11 cellular contexts compared by ENCODE assay signal in the genomic region with DNA sequence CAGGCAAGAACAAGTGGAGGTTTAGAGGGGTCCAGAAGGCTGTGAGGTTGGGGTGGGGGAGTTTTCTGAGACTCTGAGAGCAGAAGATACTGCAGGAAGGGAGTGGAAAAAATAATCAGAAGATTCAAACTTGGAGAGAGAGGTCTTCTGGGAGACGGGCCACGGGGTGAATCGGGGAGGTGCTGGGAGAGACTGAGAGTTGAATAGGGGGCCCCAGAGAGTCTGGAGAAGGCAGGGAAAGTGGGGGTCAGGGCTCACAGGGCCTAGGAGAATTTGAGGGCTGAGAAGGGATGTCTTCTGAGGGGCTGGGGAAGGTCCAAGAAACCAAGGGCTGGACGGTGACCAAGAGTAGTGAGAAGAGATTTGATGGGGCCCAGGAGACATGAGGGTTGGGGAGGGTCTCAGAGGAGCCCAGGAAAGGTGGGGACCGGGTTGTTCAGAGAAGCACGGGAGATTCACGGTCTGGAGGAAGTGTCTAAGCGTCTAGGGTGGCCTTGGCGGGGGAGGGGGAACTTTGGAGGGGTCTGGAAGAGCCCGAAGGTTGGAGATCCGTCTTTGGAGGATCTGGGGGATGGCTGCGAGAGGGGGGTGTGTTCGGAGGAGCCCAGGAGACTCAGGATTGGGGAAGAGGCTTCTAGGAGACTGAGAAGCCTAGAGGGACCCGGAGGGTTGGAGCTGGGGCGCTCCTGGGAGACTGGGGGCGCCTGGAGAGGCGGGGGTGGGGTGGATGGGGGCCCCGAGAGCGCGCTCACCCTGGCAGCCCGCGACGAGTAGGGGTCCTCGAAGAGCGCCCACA.
DNase-seq lines count a peak whose midpoint lies in the region; ATAC-seq and TF ChIP-seq lines count a peak whose summit lies in the region.
"Had no signal": no experiment of that assay in that cellular context is flagged by ENCODE, and none has a peak within 500 bp of the region (broad histone marks: within the 10 kb centered on the region; RNA-seq: fewer than 3 reads in every experiment).

No MANE protein-coding gene starts in this region.

- H2AFZ ChIP-seq in SU-DHL-6 (ENCODE audit: low read depth, low read length, severe bottlenecking) = no peak overlapping the region

- H3F3A ChIP-seq in SU-DHL-6 (ENCODE audit: insufficient read depth) = peaks cover 21% of the 10 kb centered on the region

- peaks cover 67% of the 10 kb centered on the region for H3K27me3 Mint-ChIP-seq in activated T-cell treated with anti-CD3 and anti-CD28 coated beads, Interleukin-2, amount 50 U/mL, for 24 hours
- peaks cover 71% of the 10 kb centered on the region for H3K27me3 Mint-ChIP-seq in stimulated activated naive CD8-positive, alpha-beta T cell treated with anti-CD3 and anti-CD28 coated beads, Interleukin-15, amount 100 ng/mL, for 72 hours

- H3K27ac ChIP-seq in SU-DHL-6 (ENCODE audit: low read depth, low read length) = no peak overlapping the region
- H3K27ac ChIP-seq: skin epidermis had no signal

- no peaks in the 10 kb centered on the region for H3K27me3 ChIP-seq in SU-DHL-6 (ENCODE audit: low read length)
- peaks cover 11% of the 10 kb centered on the region for H3K27me3 ChIP-seq in iPS-15b (ENCODE audit: control insufficient read depth, insufficient read depth, low read length)

- peak overlapping the region; percentile 61 for H3K4me2 ChIP-seq in SU-DHL-6 (ENCODE audit: low read depth, low read length, poor library complexity, severe bottlenecking)

- H3K27ac Mint-ChIP-seq in activated T-cell treated with anti-CD3 and anti-CD28 coated beads, Interleukin-2, amount 50 U/mL, for 24 hours = no peak overlapping the region
- H3K27ac Mint-ChIP-seq in stimulated activated naive CD8-positive, alpha-beta T cell treated with anti-CD3 and anti-CD28 coated beads, Interleukin-15, amount 100 ng/mL, for 72 hours = peak overlapping the region in 1 of 2 donors; percentile 51

- H3K4me1 Mint-ChIP-seq in activated T-cell treated with anti-CD3 and anti-CD28 coated beads, Interleukin-2, amount 50 U/mL, for 24 hours (ENCODE audit: low read depth) = peaks cover 48% of the 10 kb centered on the region
- H3K4me1 Mint-ChIP-seq in stimulated activated naive CD8-positive, alpha-beta T cell treated with anti-CD3 and anti-CD28 coated beads, Interleukin-15, amount 100 ng/mL, for 72 hours = peaks cover 65% of the 10 kb centered on the region

- H3K9ac ChIP-seq in SU-DHL-6 (ENCODE audit: low read length) = 0 out of 2 replicates have a peak overlapping the region, but pooled peaks have one; percentile 18
- H3K9ac ChIP-seq in iPS-15b (ENCODE audit: low read depth, low read length) = no peak overlapping the region

- no peaks in the 10 kb centered on the region for H3K9me3 ChIP-seq in SU-DHL-6 (ENCODE audit: insufficient read depth, low read length)
- no peaks in the 10 kb centered on the region for H3K9me3 ChIP-seq in iPS-15b (ENCODE audit: control insufficient read depth, insufficient read depth, low read length)

- H3K4me1 ChIP-seq in iPS-15b (ENCODE audit: control insufficient read depth, insufficient read depth, low read length) = peaks cover 15% of the 10 kb centered on the region

- peaks cover 5% of the 10 kb centered on the region for H3K9me3 Mint-ChIP-seq in activated T-cell treated with anti-CD3 and anti-CD28 coated beads, Interleukin-2, amount 50 U/mL, for 24 hours
- H3K9me3 Mint-ChIP-seq in stimulated activated naive CD8-positive, alpha-beta T cell treated with anti-CD3 and anti-CD28 coated beads, Interleukin-15, amount 100 ng/mL, for 72 hours = peaks cover 0 to 8% of the 10 kb centered on the region in 2 donors

- H3K4me3 ChIP-seq in SU-DHL-6 (ENCODE audit: insufficient read depth, low read length, poor library complexity, severe bottlenecking) (peak overlapping the region; percentile 32), iPS-15b (ENCODE audit: low read depth, low read length) (peak overlapping the region; percentile 63)

- 0 out of 2 replicates have a peak, but pooled peaks cover 9% of the 10 kb centered on the region for H4K20me1 ChIP-seq in SU-DHL-6 (ENCODE audit: low read depth, low read length)

- DNase-seq in activated T-cell treated with anti-CD3 and anti-CD28 coated beads, Interleukin-2, amount 50 U/mL, for 24 hours = no peak
- DNase-seq in activated T-cell treated with anti-CD3 and anti-CD28 coated beads for 4 hours (no peak), epidermal melanocyte (ENCODE audit: insufficient read length, low spot score) (no peak), DMS 273 (lab: John Stamatoyannopoulos, UW; ENCODE audit: unreplicated experiment) (no peak)
- DNase-seq in stimulated activated naive CD8-positive, alpha-beta T cell treated with anti-CD3 and anti-CD28 coated beads, Interleukin-15, amount 100 ng/mL, for 72 hours = no peak
- DNase-seq: GOT3, Right ventricle myocardium superior had no signal

- H3K36me3 Mint-ChIP-seq in activated T-cell treated with anti-CD3 and anti-CD28 coated beads, Interleukin-2, amount 50 U/mL, for 24 hours (ENCODE audit: low read depth) = peaks cover 5% of the 10 kb centered on the region

- H3K79me2 ChIP-seq in SU-DHL-6 (ENCODE audit: insufficient read depth, low read length) = 0 out of 2 replicates have a peak, but pooled peaks cover 3% of the 10 kb centered on the region

- H3K9me2 ChIP-seq in SU-DHL-6 (replicated peaks; ENCODE audit: insufficient read depth, low read length) = no peaks in the 10 kb centered on the region

- H3K4me3 Mint-ChIP-seq in activated T-cell treated with anti-CD3 and anti-CD28 coated beads, Interleukin-2, amount 50 U/mL, for 24 hours = peak overlapping the region; percentile 66
- peak overlapping the region; percentile 54 to 78 for H3K4me3 Mint-ChIP-seq in stimulated activated naive CD8-positive, alpha-beta T cell treated with anti-CD3 and anti-CD28 coated beads, Interleukin-15, amount 100 ng/mL, for 72 hours

- ATAC-seq in stimulated activated naive CD8-positive, alpha-beta T cell treated with anti-CD3 and anti-CD28 coated beads, Interleukin-15, amount 100 ng/mL, for 72 hours = no peak
- ATAC-seq in HG03378 (IDR thresholded peaks at IDR 0.05; ENCODE audit: unreplicated experiment) = no peak

- H3K36me3 ChIP-seq in SU-DHL-6 (ENCODE audit: low read length) = no peaks in the 10 kb centered on the region
- peaks cover 8% of the 10 kb centered on the region for H3K36me3 ChIP-seq in iPS-15b (ENCODE audit: control insufficient read depth, insufficient read depth, low read length)

- no peak for TF ChIP-seq CTCF in SU-DHL-6 (IDR thresholded peaks at IDR 0.05; ENCODE audit: insufficient read depth, low read length, poor library complexity, severe bottlenecking)
